ENCODE assay signal across 1 cellular context in the genomic region with DNA sequence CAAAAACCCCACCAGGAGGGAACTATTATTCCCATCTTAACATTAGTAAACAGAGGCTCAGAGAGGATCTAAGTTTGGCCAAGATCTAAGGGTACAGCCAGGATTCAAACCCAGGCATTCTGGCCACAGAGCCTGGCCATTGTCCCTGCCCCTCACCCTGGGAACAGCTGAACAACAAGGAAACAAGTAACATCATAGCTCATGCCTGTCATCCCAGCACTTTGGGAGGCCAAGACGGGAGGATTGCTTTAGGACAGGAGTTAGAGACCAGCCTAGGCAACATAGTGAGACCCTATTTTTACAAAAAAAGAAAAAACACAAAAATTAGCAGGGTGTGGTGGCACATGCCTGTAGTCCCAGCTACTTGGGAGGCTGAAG.
TF ChIP-seq lines count a peak whose summit lies in the region.

No MANE protein-coding gene starts in this region.

TF ChIP-seq in HCT116, 20 proteins besides CTCF, POLR2A, EP300 and RAD21 (continued from another document):
- TF ChIP-seq, protein P1, sequence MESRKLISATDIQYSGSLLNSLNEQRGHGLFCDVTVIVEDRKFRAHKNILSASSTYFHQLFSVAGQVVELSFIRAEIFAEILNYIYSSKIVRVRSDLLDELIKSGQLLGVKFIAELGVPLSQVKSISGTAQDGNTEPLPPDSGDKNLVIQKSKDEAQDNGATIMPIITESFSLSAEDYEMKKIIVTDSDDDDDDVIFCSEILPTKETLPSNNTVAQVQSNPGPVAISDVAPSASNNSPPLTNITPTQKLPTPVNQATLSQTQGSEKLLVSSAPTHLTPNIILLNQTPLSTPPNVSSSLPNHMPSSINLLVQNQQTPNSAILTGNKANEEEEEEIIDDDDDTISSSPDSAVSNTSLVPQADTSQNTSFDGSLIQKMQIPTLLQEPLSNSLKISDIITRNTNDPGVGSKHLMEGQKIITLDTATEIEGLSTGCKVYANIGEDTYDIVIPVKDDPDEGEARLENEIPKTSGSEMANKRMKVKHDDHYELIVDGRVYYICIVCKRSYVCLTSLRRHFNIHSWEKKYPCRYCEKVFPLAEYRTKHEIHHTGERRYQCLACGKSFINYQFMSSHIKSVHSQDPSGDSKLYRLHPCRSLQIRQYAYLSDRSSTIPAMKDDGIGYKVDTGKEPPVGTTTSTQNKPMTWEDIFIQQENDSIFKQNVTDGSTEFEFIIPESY (IDR thresholded peaks at IDR 0.05; ENCODE audit: extremely low read depth, insufficient replicate concordance, low read length), result no peak
- TF ChIP-seq JUND (IDR thresholded peaks at IDR 0.05), result no peak
- no peak for TF ChIP-seq YY1 (IDR thresholded peaks at IDR 0.05; ENCODE audit: extremely low read depth, insufficient replicate concordance, low read depth, low read length)
- no peak for TF ChIP-seq FOSL1 (IDR thresholded peaks at IDR 0.05; ENCODE audit: low read depth)
- TF ChIP-seq ELF1 (IDR thresholded peaks at IDR 0.05; ENCODE audit: borderline replicate concordance, low read depth), result no peak
- no peak for TF ChIP-seq EGR1 (IDR thresholded peaks at IDR 0.05; ENCODE audit: low read depth)
- no peak for TF ChIP-seq TCF7L2 (IDR thresholded peaks at IDR 0.05; ENCODE audit: borderline replicate concordance, extremely low read depth, insufficient read depth, insufficient read length)
- TF ChIP-seq ZFX (IDR thresholded peaks at IDR 0.05), result no peak
